In genomic region chr16:30526823-30527634, GRCh38 we compare ENCODE assay signal across 8 cellular contexts. TPM values are rescaled to one million over a fixed set of nuclear protein-coding genes. Genes with fewer than 3 reads are reported as not detected.
DNase-seq lines count a peak whose midpoint lies in the region; ATAC-seq lines count a peak whose summit lies in the region.

No MANE protein-coding gene starts in this region.

- no peaks in the 10 kb centered on the region for H3K9me3 ChIP-seq in endocrine pancreas (ENCODE audit: control insufficient read depth, low read length)

- no peaks in the 10 kb centered on the region for H3K4me1 ChIP-seq in endocrine pancreas (ENCODE audit: control insufficient read depth, insufficient read depth, low read length)

- peak overlapping the region; percentile 90 for H3K9ac ChIP-seq in endocrine pancreas (ENCODE audit: control insufficient read depth, insufficient read depth, low read length)

- peak; percentile 73 for ATAC-seq in GM21381 (IDR thresholded peaks at IDR 0.05; ENCODE audit: unreplicated experiment)

- no peaks in the 10 kb centered on the region for H3K27me3 ChIP-seq in endocrine pancreas (ENCODE audit: control insufficient read depth, insufficient read depth, low read length)

- DNase-seq in D341Med (ENCODE audit: low spot score) (peak; percentile 96), HUDEP-2 (lab: John Stamatoyannopoulos, UW; ENCODE audit: unreplicated experiment in 76 of 76) (peak; percentile 52 to 99 (median 98)), NOMO-1 treated with dmso at 0.1 percent for 144 hours (lab: John Stamatoyannopoulos, UW; ENCODE audit: unreplicated experiment) (peak; percentile 98), mesenteric fat pad (ENCODE audit: low spot score) (peak; percentile 99)
- peak; percentile 59 for DNase-seq in activated CD8-positive, alpha-beta memory T cell treated with anti-CD3 and anti-CD28 coated beads, Interleukin-2, amount 50 U/mL, for 1 hour (ENCODE audit: extremely low read depth)
- peak; percentile 74 for DNase-seq in stimulated activated CD8-positive, alpha-beta memory T cell treated with anti-CD3 and anti-CD28 coated beads, Interleukin-15, amount 100 ng/mL, for 1 hour (ENCODE audit: low read depth)

- H3K36me3 ChIP-seq in endocrine pancreas (ENCODE audit: control insufficient read depth, insufficient read depth, low read length): no peaks in the 10 kb centered on the region

- H3K4me3 ChIP-seq in endocrine pancreas (ENCODE audit: control insufficient read depth, insufficient read depth, low read length): peak overlapping the region; percentile 23

RNA-seq across cellular contexts. Expression of gene ZNF768, which starts 0.7 kb away (rescaled TPM):
- total RNA-seq in mesenteric fat pad: 24.8 TPM

RNA-seq across cellular contexts. Expression of gene ZNF747, which starts 7.6 kb away (rescaled TPM):
- total RNA-seq in mesenteric fat pad: 9.6 TPM

RNA-seq across cellular contexts. Expression of gene ZNF764, which starts 31.1 kb away (rescaled TPM):
- total RNA-seq in mesenteric fat pad: 5.9 TPM

RNA-seq across cellular contexts. Expression of gene ZNF688, which starts 44.5 kb away (rescaled TPM):
- 12.1 TPM for total RNA-seq in mesenteric fat pad

RNA-seq across cellular contexts. Expression of gene ITGAL, which starts 54.5 kb away (rescaled TPM):
- 6.8 TPM for total RNA-seq in mesenteric fat pad

Comparison
In these comparisons a context has a peak if more than half of its experiments do, and no peak if none do; other contexts are left out.
1. Peak in every context shown above with its lines: DNase-seq, ATAC-seq and H3K4me3 ChIP-seq.